ENCODE assay signal across 8 cellular contexts in the genomic region with DNA sequence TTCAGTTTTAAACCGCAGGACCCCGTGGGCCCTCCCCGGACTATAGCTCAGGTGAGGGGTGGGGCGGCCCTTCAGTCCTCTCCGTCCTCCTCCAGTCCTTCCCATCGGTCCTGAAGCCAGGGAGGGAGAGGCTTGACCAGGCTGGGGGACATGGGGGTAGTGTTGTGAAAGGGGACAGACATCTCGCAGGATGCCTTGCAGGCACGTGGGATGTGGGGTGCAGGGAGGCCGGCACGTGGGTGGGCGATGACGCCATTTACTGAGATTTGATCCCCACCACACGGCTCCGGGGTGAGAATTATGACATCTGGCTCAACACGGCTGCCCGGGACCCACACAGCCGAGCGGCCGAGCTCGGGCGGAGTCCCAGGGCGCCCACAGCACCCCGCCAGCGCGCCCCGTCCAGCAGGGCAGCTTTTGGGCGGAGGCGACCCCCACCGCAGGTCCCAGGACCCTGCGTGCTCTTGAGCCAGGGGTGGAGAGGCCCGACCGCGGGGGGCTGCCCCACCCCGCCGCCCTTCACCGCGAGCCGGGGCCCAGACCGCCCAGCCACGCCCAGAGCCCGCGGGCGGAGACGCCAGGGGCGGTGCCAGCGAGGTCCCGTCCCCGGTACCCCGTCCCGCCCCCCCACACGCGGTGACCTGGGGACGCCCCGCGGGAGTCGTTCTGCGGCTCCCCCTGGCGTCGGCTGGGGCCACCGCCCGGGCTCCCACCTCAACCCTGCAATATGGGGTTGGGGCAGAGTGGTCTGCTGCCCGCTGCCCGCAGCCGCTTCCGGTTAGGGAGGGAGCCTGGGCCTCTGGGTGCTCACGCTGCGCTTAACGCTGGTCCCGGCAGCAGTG. TPM values are rescaled to one million over a fixed set of nuclear protein-coding genes. Genes with fewer than 3 reads are reported as not detected.
DNase-seq lines count a peak whose midpoint lies in the region; ATAC-seq and TF ChIP-seq lines count a peak whose summit lies in the region.

No MANE protein-coding gene starts in this region.

- peak overlapping the region in 4 of 5 donors; percentile 44 to 66 (median 56) for H3K4me3 ChIP-seq in subcutaneous abdominal adipose tissue (ENCODE audit: low read depth in 1 of 5, low read length in 5 of 5)

- H3K36me3 Mint-ChIP-seq in activated CD8-positive, alpha-beta T cell treated with anti-CD3 and anti-CD28 coated beads, Interleukin-2, amount 10 ng/mL, durations not matched to agents 7 days and 5 days (ENCODE audit: low read depth): no peaks in the 10 kb centered on the region
- no peaks in the 10 kb centered on the region for H3K36me3 Mint-ChIP-seq in nephron (ENCODE audit: low read depth)

- peak overlapping the region in 3 of 5 donors; percentile 48 to 71 (median 66) for H3K9ac ChIP-seq in subcutaneous abdominal adipose tissue (ENCODE audit: low read length in 5 of 5)

- no peaks in the 10 kb centered on the region for H3K9me3 ChIP-seq in subcutaneous abdominal adipose tissue (ENCODE audit: control insufficient read depth in 5 of 5, low read length in 5 of 5)

- CTCF ChIA-PET in activated CD8-positive, alpha-beta T cell treated with anti-CD3 and anti-CD28 coated beads, Interleukin-2, amount 10 ng/mL, durations not matched to agents 7 days and 5 days (lab: Charles Lee): interaction anchor here (1.1 to 1.2 kb wide), 2 partner anchors 14 kb away, joined by 5 to 6 read pairs; no protein-coding TSS in a partner anchor

- H3K36me3 ChIP-seq in subcutaneous abdominal adipose tissue (ENCODE audit: control insufficient read depth in 5 of 5, insufficient read depth in 5 of 5, low read length in 5 of 5): no peaks in the 10 kb centered on the region

- no peaks in the 10 kb centered on the region for H3K9me3 Mint-ChIP-seq in activated CD8-positive, alpha-beta T cell treated with anti-CD3 and anti-CD28 coated beads, Interleukin-2, amount 10 ng/mL, durations not matched to agents 7 days and 5 days (ENCODE audit: insufficient read depth)
- no peaks in the 10 kb centered on the region for H3K9me3 Mint-ChIP-seq in nephron

- peaks cover 0 to 8% (median 2%) of the 10 kb centered on the region in 5 donors for H3K27me3 ChIP-seq in subcutaneous abdominal adipose tissue (ENCODE audit: control insufficient read depth in 5 of 5, insufficient read depth in 4 of 5, low read length in 5 of 5)

- peak overlapping the region; percentile 23 for H3K27ac ChIP-seq in subcutaneous abdominal adipose tissue (ENCODE audit: low read depth, low read length)

- H3K4me3 Mint-ChIP-seq in activated CD8-positive, alpha-beta T cell treated with anti-CD3 and anti-CD28 coated beads, Interleukin-2, amount 10 ng/mL, durations not matched to agents 7 days and 5 days: peak overlapping the region; percentile 34
- H3K4me3 Mint-ChIP-seq in nephron: peak overlapping the region; percentile 29 to 59 (median 51)

- TF ChIP-seq CTCF in nephron (IDR thresholded peaks at IDR 0.05; ENCODE audit: unreplicated experiment in 3 of 3): peak; percentile 29 to 54 (median 33)

- DNase-seq in AG08395 (ENCODE audit: low spot score) (peak; percentile 77), NAMALWA (ENCODE audit: low spot score) (peak; percentile 49), epidermal melanocyte (ENCODE audit: insufficient read length, low spot score) (peak; percentile 56), NK-92 (lab: John Stamatoyannopoulos, UW; ENCODE audit: unreplicated experiment) (no peak)
- peak; percentile 79 for DNase-seq in activated CD8-positive, alpha-beta T cell treated with anti-CD3 and anti-CD28 coated beads, Interleukin-2, amount 10 ng/mL, durations not matched to agents 7 days and 5 days

- POLR2A ChIA-PET in activated CD8-positive, alpha-beta T cell treated with anti-CD3 and anti-CD28 coated beads, Interleukin-2, amount 10 ng/mL, durations not matched to agents 7 days and 5 days (lab: Charles Lee): no interaction called here

- H3K27me3 Mint-ChIP-seq in activated CD8-positive, alpha-beta T cell treated with anti-CD3 and anti-CD28 coated beads, Interleukin-2, amount 10 ng/mL, durations not matched to agents 7 days and 5 days (ENCODE audit: low read depth): no peaks in the 10 kb centered on the region
- peaks cover 21% of the 10 kb centered on the region for H3K27me3 Mint-ChIP-seq in nephron (ENCODE audit: low read depth)

- peaks cover 10% of the 10 kb centered on the region for H3K4me1 Mint-ChIP-seq in activated CD8-positive, alpha-beta T cell treated with anti-CD3 and anti-CD28 coated beads, Interleukin-2, amount 10 ng/mL, durations not matched to agents 7 days and 5 days (ENCODE audit: low read depth)
- no peaks in the 10 kb centered on the region for H3K4me1 Mint-ChIP-seq in nephron

- peak; percentile 53 for ATAC-seq in GM19455 (IDR thresholded peaks at IDR 0.05; ENCODE audit: unreplicated experiment)
- peak; percentile 89 for ATAC-seq in activated CD8-positive, alpha-beta T cell treated with anti-CD3 and anti-CD28 coated beads, Interleukin-2, amount 10 ng/mL, durations not matched to agents 7 days and 5 days

- H3K27ac Mint-ChIP-seq in activated CD8-positive, alpha-beta T cell treated with anti-CD3 and anti-CD28 coated beads, Interleukin-2, amount 10 ng/mL, durations not matched to agents 7 days and 5 days: no peak overlapping the region
- no peak overlapping the region for H3K27ac Mint-ChIP-seq in nephron

- H3K4me1 ChIP-seq in subcutaneous abdominal adipose tissue (ENCODE audit: control insufficient read depth in 5 of 5, insufficient read depth in 5 of 5, low read length in 5 of 5): peaks cover 0 to 23% (median 16%) of the 10 kb centered on the region in 5 donors

RNA-seq across cellular contexts. Expression of a gene that starts 3.3 kb away (rescaled TPM):
- not detected for total RNA-seq in activated CD8-positive, alpha-beta T cell treated with anti-CD3 and anti-CD28 coated beads, Interleukin-2, amount 10 ng/mL, durations not matched to agents 7 days and 5 days

RNA-seq across cellular contexts. Expression of a gene that starts 7.3 kb away (rescaled TPM):
- total RNA-seq in activated CD8-positive, alpha-beta T cell treated with anti-CD3 and anti-CD28 coated beads, Interleukin-2, amount 10 ng/mL, durations not matched to agents 7 days and 5 days: not detected

RNA-seq across cellular contexts. Expression of a gene that starts 32.0 kb away (rescaled TPM):
- under 1 TPM; 0.23 to 0.71 TPM for total RNA-seq in activated CD8-positive, alpha-beta T cell treated with anti-CD3 and anti-CD28 coated beads, Interleukin-2, amount 10 ng/mL, durations not matched to agents 7 days and 5 days

RNA-seq across cellular contexts. Expression of a gene that starts 33.9 kb away (rescaled TPM):
- under 1 TPM; 0.13 to 0.16 TPM for total RNA-seq in activated CD8-positive, alpha-beta T cell treated with anti-CD3 and anti-CD28 coated beads, Interleukin-2, amount 10 ng/mL, durations not matched to agents 7 days and 5 days
